Comparison of ENCODE assay signal across 1 cellular context in genomic region chr3:24495334-24495994, GRCh38.
TF ChIP-seq lines count a peak whose summit lies in the region.

No MANE protein-coding gene starts in this region.

TF ChIP-seq in HepG2, 621 proteins besides CTCF, POLR2A, EP300 and RAD21 (continued from another document and continues in another):
- no peak for TF ChIP-seq KDM6A (CRISPR knock-in tag; IDR thresholded peaks at IDR 0.05; ENCODE audit: low read depth)
- TF ChIP-seq TRAFD1 (CRISPR knock-in tag; IDR thresholded peaks at IDR 0.05; ENCODE audit: borderline replicate concordance), result no peak
- TF ChIP-seq ARID3A (IDR thresholded peaks at IDR 0.05; ENCODE audit: low read depth, low read length), result no peak
- TF ChIP-seq FIP1L1 (IDR thresholded peaks at IDR 0.05; ENCODE audit: borderline replicate concordance, insufficient read depth, low read depth, low read length), result no peak
- TF ChIP-seq HCFC1 (IDR thresholded peaks at IDR 0.05; ENCODE audit: low read depth, low read length), result no peak
- no peak for TF ChIP-seq ZNF773 (CRISPR knock-in tag; IDR thresholded peaks at IDR 0.05; ENCODE audit: borderline replicate concordance)
- peak; percentile 40; the same call in 1 of the 2 replicates for TF ChIP-seq ZNF614 (CRISPR knock-in tag; IDR thresholded peaks at IDR 0.05; ENCODE audit: borderline replicate concordance)
- no peak for TF ChIP-seq ELF1 (CRISPR knock-in tag; IDR thresholded peaks at IDR 0.05)
- peak; percentile 69; the same call in 1 of the 2 replicates for TF ChIP-seq ZNF546 (CRISPR knock-in tag; conservative IDR thresholded peaks at IDR 0.05)
- TF ChIP-seq ZBTB21 (CRISPR knock-in tag; IDR thresholded peaks at IDR 0.05), result no peak
- no peak for TF ChIP-seq BCLAF1 (IDR thresholded peaks at IDR 0.05)
- no peak for TF ChIP-seq ZNF597 (CRISPR knock-in tag; IDR thresholded peaks at IDR 0.05)
- no peak for TF ChIP-seq PLRG1 (conservative IDR thresholded peaks at IDR 0.05)
- no peak for TF ChIP-seq SRSF4 (IDR thresholded peaks at IDR 0.05; ENCODE audit: low read depth, low read length, poor library complexity, severe bottlenecking)
- TF ChIP-seq ZBTB40 (IDR thresholded peaks at IDR 0.05), result no peak
- TF ChIP-seq ZBTB40 (CRISPR knock-in tag; IDR thresholded peaks at IDR 0.05), result no peak; the same call in 1 of the 2 replicates
- no peak for TF ChIP-seq CHCHD3 (CRISPR knock-in tag; IDR thresholded peaks at IDR 0.05)
- TF ChIP-seq REST (IDR thresholded peaks at IDR 0.05; ENCODE audit: borderline replicate concordance in 1 of 2, low read depth in 1 of 2, low read length in 2 of 2), result no peak
- peak; percentile 28; the same call in 1 of the 2 replicates for TF ChIP-seq CCDC6 (CRISPR knock-in tag; IDR thresholded peaks at IDR 0.05)
- no peak for TF ChIP-seq ZNF672 (CRISPR knock-in tag; IDR thresholded peaks at IDR 0.05)
- TF ChIP-seq CEBPB (IDR thresholded peaks at IDR 0.05; ENCODE audit: borderline replicate concordance, low read depth, low read length), result no peak
- TF ChIP-seq RFX1 (IDR thresholded peaks at IDR 0.05), result no peak
- TF ChIP-seq ZNF75D (CRISPR knock-in tag; IDR thresholded peaks at IDR 0.05; ENCODE audit: borderline replicate concordance), result 0 out of 2 replicates have a peak, but pooled peaks have one; percentile 26
- TF ChIP-seq ZNF264 (CRISPR knock-in tag; IDR thresholded peaks at IDR 0.05), result no peak
- TF ChIP-seq EEA1 (CRISPR knock-in tag; IDR thresholded peaks at IDR 0.05; ENCODE audit: borderline replicate concordance), result no peak
- 0 out of 2 replicates have a peak, but pooled peaks have one; percentile 36 for TF ChIP-seq ZNF772 (CRISPR knock-in tag; IDR thresholded peaks at IDR 0.05)
- TF ChIP-seq THYN1 (CRISPR knock-in tag; IDR thresholded peaks at IDR 0.05; ENCODE audit: borderline replicate concordance, low read depth), result no peak
- TF ChIP-seq SYNCRIP (IDR thresholded peaks at IDR 0.05; ENCODE audit: insufficient read depth, low read depth, low read length), result no peak
- TF ChIP-seq PRDM10 (CRISPR knock-in tag; IDR thresholded peaks at IDR 0.05; ENCODE audit: low read depth), result no peak
